ENCODE assay signal across 29 cellular contexts in genomic region chr3:13833506-13834257, GRCh38. TPM values are rescaled to one million over a fixed set of nuclear protein-coding genes. Genes with fewer than 3 reads are reported as not detected.
"Had no signal": no experiment of that assay in that cellular context is flagged by ENCODE, and none has a peak within 500 bp of the region (broad histone marks: within the 10 kb centered on the region; RNA-seq: fewer than 3 reads in every experiment).

No MANE protein-coding gene starts in this region.

- H3K27me3 Mint-ChIP-seq: activated CD4-positive, alpha-beta T cell treated with anti-CD3 and anti-CD28 coated beads, Interleukin-2, amount 10 ng/mL, durations not matched to agents 24 days and 14 days; T-cell had no signal

- ATAC-seq: T-cell had no signal

- H3K27ac Mint-ChIP-seq: activated B cell treated with CpG ODN at 0.5 μM for 24 hours; activated CD4-positive, alpha-beta T cell treated with anti-CD3 and anti-CD28 coated beads, Interleukin-2, amount 10 ng/mL, durations not matched to agents 24 days and 14 days; activated naive CD4-positive, alpha-beta T cell treated with anti-CD3 and anti-CD28 coated beads, Interleukin-2, amount 10 ng/mL, durations not matched to agents 7 days and 5 days; activated T-helper 2 cell treated with anti-CD3 and anti-CD28 coated beads, Interferon-gamma antibody, Interleukin-2, Interleukin-4, amounts not matched to agents 10 μg/mL and 5 μg/mL and 100 μg/mL, durations not matched to agents 14 hours and 24 hours and 36 hours had no signal

- H3K9me3 ChIP-seq: MG63 had no signal

- DNase-seq: activated B cell treated with CpG ODN at 0.5 μM for 24 hours; activated CD4-positive, alpha-beta T cell treated with anti-CD3 and anti-CD28 coated beads for 1 hour; activated CD4-positive, alpha-beta T cell treated with anti-CD3 and anti-CD28 coated beads, Interleukin-2, amount 10 ng/mL, durations not matched to agents 24 days and 14 days; activated CD4-positive, alpha-beta T cell treated with anti-CD3 and anti-CD28 coated beads, Interleukin-2, amount 50 U/mL, for 48 hours; activated gamma-delta T cell treated with Interleukin-2 at 50 U/mL for 16 hours; activated naive CD4-positive, alpha-beta T cell treated with anti-CD3 and anti-CD28 coated beads, Interleukin-2, amount 10 ng/mL, durations not matched to agents 7 days and 5 days; activated T-cell treated with anti-CD3 and anti-CD28 coated beads for 4 hours; activated T-cell treated with anti-CD3 and anti-CD28 coated beads, Interleukin-2, amount 50 U/mL, for 48 hours; caudate nucleus; MG63; MV-4-11; NCI-H1092 treated with DMSO at 0.1 percent for 48 hours; NCI-H1417 treated with DMSO at 0.1 percent for 48 hours; NCI-H1694; NCI-H2029; NCI-H2107; NCI-H345; NCI-H510A; NCI-H526 treated with DMSO at 0.1 percent for 48 hours; NCI-H82; NK-92 treated with Interleukin-12 subunit alpha and Interleukin-12 subunit beta, amount 100 ng/mL, for 24 hours; SIG-M5; T-cell; T-helper 2 cell; T1000 had no signal

- H3K27me3 ChIP-seq: MG63, Peyer's patch had no signal

- H3K4me1 Mint-ChIP-seq: activated B cell treated with CpG ODN at 0.5 μM for 24 hours; activated CD4-positive, alpha-beta T cell treated with anti-CD3 and anti-CD28 coated beads, Interleukin-2, amount 10 ng/mL, durations not matched to agents 24 days and 14 days; activated naive CD4-positive, alpha-beta T cell treated with anti-CD3 and anti-CD28 coated beads, Interleukin-2, amount 10 ng/mL, durations not matched to agents 7 days and 5 days had no signal

- H3K36me3 ChIP-seq: breast epithelium, MG63, Peyer's patch had no signal

- H3K4me3 ChIP-seq: breast epithelium, MG63, Peyer's patch had no signal

- H3K36me3 Mint-ChIP-seq: activated naive CD4-positive, alpha-beta T cell treated with anti-CD3 and anti-CD28 coated beads, Interleukin-2, amount 10 ng/mL, durations not matched to agents 7 days and 5 days had no signal

- H3K9me3 Mint-ChIP-seq: activated B cell treated with CpG ODN at 0.5 μM for 24 hours; activated CD4-positive, alpha-beta T cell treated with anti-CD3 and anti-CD28 coated beads, Interleukin-2, amount 10 ng/mL, durations not matched to agents 24 days and 14 days; activated naive CD4-positive, alpha-beta T cell treated with anti-CD3 and anti-CD28 coated beads, Interleukin-2, amount 10 ng/mL, durations not matched to agents 7 days and 5 days; activated T-helper 2 cell treated with anti-CD3 and anti-CD28 coated beads, Interferon-gamma antibody, Interleukin-2, Interleukin-4, amounts not matched to agents 10 μg/mL and 5 μg/mL and 100 μg/mL, durations not matched to agents 14 hours and 24 hours and 36 hours; T-cell had no signal

- H3K4me3 Mint-ChIP-seq: activated B cell treated with CpG ODN at 0.5 μM for 24 hours; activated CD4-positive, alpha-beta T cell treated with anti-CD3 and anti-CD28 coated beads, Interleukin-2, amount 10 ng/mL, durations not matched to agents 24 days and 14 days; activated naive CD4-positive, alpha-beta T cell treated with anti-CD3 and anti-CD28 coated beads, Interleukin-2, amount 10 ng/mL, durations not matched to agents 7 days and 5 days; T-cell had no signal

- H3K4me1 ChIP-seq: breast epithelium, Peyer's patch had no signal

- H3K27ac ChIP-seq: breast epithelium, Peyer's patch had no signal

RNA-seq across cellular contexts. Expression of gene WNT7A, which starts 46.2 kb away (rescaled TPM):
- total RNA-seq: activated B cell treated with CpG ODN at 0.5 μM for 24 hours; activated CD4-positive, alpha-beta T cell treated with anti-CD3 and anti-CD28 coated beads, Interleukin-2, amount 10 ng/mL, durations not matched to agents 24 days and 14 days; activated T-helper 2 cell treated with anti-CD3 and anti-CD28 coated beads, Interferon-gamma antibody, Interleukin-2, Interleukin-4, amounts not matched to agents 10 μg/mL and 5 μg/mL and 100 μg/mL, durations not matched to agents 14 hours and 24 hours and 36 hours; aorta; breast epithelium; Peyer's patch had no signal
